8 cellular contexts compared by ENCODE assay signal in the genomic region with DNA sequence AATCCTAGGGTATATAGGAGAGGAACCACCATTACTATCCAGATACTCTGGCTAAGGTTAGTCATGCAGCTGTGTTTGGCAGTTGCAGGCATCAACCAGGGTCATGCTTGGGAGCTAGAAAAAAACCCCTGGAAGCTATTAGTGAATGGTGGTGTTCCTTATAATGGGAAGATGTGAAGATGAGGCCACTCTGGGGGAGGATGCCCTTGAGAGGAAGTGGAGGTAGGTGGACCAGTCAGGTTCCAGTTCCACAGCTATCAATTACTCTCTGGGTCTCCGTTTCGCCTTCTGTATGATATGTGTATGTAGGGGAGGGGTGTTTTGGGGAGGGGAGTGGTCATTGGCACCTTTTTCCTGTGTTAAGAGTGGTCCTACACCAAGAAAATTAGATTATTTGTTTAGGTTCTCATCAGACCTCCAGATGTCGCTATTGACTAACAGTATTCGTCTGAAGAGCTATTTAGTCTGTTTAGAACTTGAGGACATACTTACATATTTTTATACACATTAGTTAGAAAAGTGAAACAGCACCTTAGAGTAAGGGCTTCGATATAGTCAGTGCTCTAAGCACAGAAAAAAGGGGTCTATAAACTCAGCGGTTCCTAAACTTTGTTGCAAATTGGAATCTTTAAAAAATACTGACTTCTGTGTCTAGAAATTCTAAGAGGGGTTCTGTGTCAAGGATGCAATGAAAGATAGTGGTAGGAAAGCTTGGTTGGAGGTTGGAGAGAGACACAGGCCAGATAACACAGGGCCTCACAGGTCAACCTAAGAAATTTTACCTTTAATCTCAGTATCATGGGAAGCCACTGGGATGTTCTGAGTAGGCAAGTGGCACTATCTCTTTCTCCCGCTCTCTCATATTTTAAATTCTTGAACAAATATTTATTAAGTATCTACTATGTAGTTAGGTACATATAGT. TPM values are rescaled to one million over a fixed set of nuclear protein-coding genes. Genes with fewer than 3 reads are reported as not detected.
DNase-seq lines count a peak whose midpoint lies in the region; ATAC-seq, FAIRE-seq and TF ChIP-seq lines count a peak whose summit lies in the region.

No MANE protein-coding gene starts in this region.

- no peak overlapping the region; the same call in 1 of the 2 replicates for H3K14ac ChIP-seq in IMR-90 (replicated peaks; ENCODE audit: low read depth, low read length)

- POLR2A ChIA-PET in CD8-positive, alpha-beta T cell (lab: Charles Lee): interaction anchor here (0.8 to 1.4 kb wide), 4 partner anchors 9 to 157 kb away, joined by 3 to 9 read pairs (median 4); partner anchors contain the start of gene HPS3
- POLR2A ChIA-PET in IMR-90 (lab: Charles Lee; ENCODE audit: unreplicated experiment): no interaction called here

- no peak for TF ChIP-seq POLR2A in IMR-90 (IDR thresholded peaks at IDR 0.05; ENCODE audit: low read depth, low read length)
- no peak for TF ChIP-seq POLR2A in upper lobe of left lung (IDR thresholded peaks at IDR 0.05)

- no peaks in the 10 kb centered on the region for H3K36me3 ChIP-seq in CD8-positive, alpha-beta T cell (ENCODE audit: insufficient read depth, low read length)
- H3K36me3 ChIP-seq in IMR-90 (ENCODE audit: control insufficient read depth, insufficient read depth, low read length) (no peaks in the 10 kb centered on the region), upper lobe of left lung (no peaks in the 10 kb centered on the region)

- no peaks in the 10 kb centered on the region for H3K9me3 ChIP-seq in CD8-positive, alpha-beta T cell (ENCODE audit: low read length)
- H3K9me3 ChIP-seq in IMR-90 (ENCODE audit: control insufficient read depth, insufficient read depth, low read length) (no peaks in the 10 kb centered on the region), upper lobe of left lung (no peaks in the 10 kb centered on the region)

- no peaks in the 10 kb centered on the region for H3K79me1 ChIP-seq in IMR-90 (ENCODE audit: low read depth in 1 of 2, low read length in 2 of 2)

- CTCF ChIA-PET in CD8-positive, alpha-beta T cell (lab: Charles Lee): interaction anchor here (0.6 to 6.8 kb wide), 34 partner anchors 8 to 688 kb away, joined by 3 to 125 read pairs (median 4); partner anchors contain the start of gene HPS3
- CTCF ChIA-PET in IMR-90 (lab: Yijun Ruan, JAX): interaction anchor here (0.6 to 1.7 kb wide), 14 partner anchors 9 to 366 kb away, joined by 3 to 8 read pairs (median 3); partner anchors contain the start of genes HPS3 and TM4SF18

- H3K27ac Mint-ChIP-seq in CD8-positive, alpha-beta T cell: no peak overlapping the region

- H3K4me1 Mint-ChIP-seq in CD8-positive, alpha-beta T cell (ENCODE audit: low read depth): no peaks in the 10 kb centered on the region

- H2AK9ac ChIP-seq in IMR-90 (replicated peaks; ENCODE audit: low read depth, low read length, poor library complexity): no peak overlapping the region

- H3K27me3 ChIP-seq in CD8-positive, alpha-beta T cell (ENCODE audit: insufficient read depth, low read length): no peaks in the 10 kb centered on the region
- H3K27me3 ChIP-seq in IMR-90 (ENCODE audit: control insufficient read depth, insufficient read depth, low read length) (no peaks in the 10 kb centered on the region), upper lobe of left lung (no peaks in the 10 kb centered on the region)

- peak overlapping the region; percentile 68; the same call in 1 of the 2 replicates for H4K91ac ChIP-seq in IMR-90 (ENCODE audit: insufficient read depth, low read depth, low read length)

- H2BK15ac ChIP-seq in IMR-90 (ENCODE audit: low read depth, low read length): peak overlapping the region; percentile 72; the same call in 1 of the 3 replicates

- H2BK5ac ChIP-seq in IMR-90 (ENCODE audit: low read depth, low read length, poor library complexity, severe bottlenecking): peak overlapping the region; percentile 41

- no peak overlapping the region for H3K9ac ChIP-seq in IMR-90 (ENCODE audit: low read depth, low read length)

- H4K8ac ChIP-seq in IMR-90 (ENCODE audit: low read depth in 2 of 2, low read length in 2 of 2): peak overlapping the region in 1 of 2 experiments; percentile 81; a peak in 2 of 4 replicates

- H4K5ac ChIP-seq in IMR-90 (ENCODE audit: low read depth, low read length): no peak overlapping the region

- no peak overlapping the region for H3K27ac ChIP-seq in CD8-positive, alpha-beta T cell (ENCODE audit: low read depth, low read length)
- no peak overlapping the region for H3K27ac ChIP-seq in IMR-90 (ENCODE audit: insufficient read depth, low read length)
- H3K27ac ChIP-seq in upper lobe of left lung: no peak overlapping the region

- no peaks in the 10 kb centered on the region for H3K4me1 ChIP-seq in CD8-positive, alpha-beta T cell (ENCODE audit: insufficient read depth, low read length)
- H3K4me1 ChIP-seq in IMR-90 (ENCODE audit: control insufficient read depth, insufficient read depth, low read length) (no peaks in the 10 kb centered on the region), upper lobe of left lung (no peaks in the 10 kb centered on the region)

- TF ChIP-seq CTCF in CD8-positive, alpha-beta T cell (IDR thresholded peaks at IDR 0.05): peak; percentile 71
- TF ChIP-seq CTCF in IMR-90 (conservative IDR thresholded peaks at IDR 0.05; ENCODE audit: low read depth, low read length): peak; percentile 79
- peak; percentile 48 for TF ChIP-seq CTCF in cardiac fibroblast (IDR thresholded peaks at IDR 0.05; ENCODE audit: low read depth, low read length)
- TF ChIP-seq CTCF in upper lobe of left lung (IDR thresholded peaks at IDR 0.05): peak; percentile 42 to 72 (median 59)

- peak; percentile 85 for FAIRE-seq in GM19239 (lab: Jason Lieb, UNC)

- no peaks in the 10 kb centered on the region for H4K20me1 ChIP-seq in IMR-90 (ENCODE audit: insufficient read depth, low read length)

- ATAC-seq in CD8-positive, alpha-beta T cell: peak; percentile 81
- ATAC-seq in IMR-90 (ENCODE audit: low read depth) (peak; percentile 85), upper lobe of left lung (ENCODE audit: low FRiP score in 2 of 2) (peak; percentile 50 to 89)

- no peaks in the 10 kb centered on the region for H3K9me1 ChIP-seq in IMR-90 (ENCODE audit: insufficient read depth, low read length)

- no CpG with 5 or more reads among the region's 7 CpGs for WGBS in IMR-90 (ENCODE audit: extremely low coverage in 2 of 2, insufficient read length in 1 of 2), 2 experiments
- 17 to 19% methylated on average over 7 of the region's 7 CpGs for WGBS in upper lobe of left lung, 2 donors

- H3K56ac ChIP-seq in IMR-90 (ENCODE audit: extremely low read depth, insufficient read depth, low read length): no peak overlapping the region

- no peaks in the 10 kb centered on the region for H3K9me3 Mint-ChIP-seq in CD8-positive, alpha-beta T cell

- no peak overlapping the region for H3K4me3 Mint-ChIP-seq in CD8-positive, alpha-beta T cell

- no peak overlapping the region for H3K4me3 ChIP-seq in CD8-positive, alpha-beta T cell (ENCODE audit: low read depth, low read length)
- no peak overlapping the region for H3K4me3 ChIP-seq in IMR-90 (ENCODE audit: insufficient read depth, low read depth, low read length)
- no peak overlapping the region for H3K4me3 ChIP-seq in cardiac fibroblast (replicated peaks in 1 of 2; ENCODE audit: low read depth in 2 of 2, low read length in 2 of 2)
- H3K4me3 ChIP-seq in upper lobe of left lung: no peak overlapping the region

- peak; percentile 86 for TF ChIP-seq RAD21 in IMR-90 (IDR thresholded peaks at IDR 0.05; ENCODE audit: low read length)

- BruUV-seq in IMR-90 (replicated peaks; lab: Mats Ljungman, UMichigan): no TSS peak

- H3K4ac ChIP-seq in IMR-90 (ENCODE audit: low read depth, low read length): 0 out of 2 replicates have a peak overlapping the region, but pooled peaks have one; percentile 33

- peaks cover 7% of the 10 kb centered on the region for H3K27me3 Mint-ChIP-seq in CD8-positive, alpha-beta T cell (ENCODE audit: low read depth)

- no peak overlapping the region for H2AFZ ChIP-seq in IMR-90 (replicated peaks; ENCODE audit: low read length, poor library complexity)

- peak overlapping the region; percentile 76; the same call in 1 of the 2 replicates for H2BK120ac ChIP-seq in IMR-90 (ENCODE audit: low read depth, low read length)

- H3K18ac ChIP-seq in IMR-90 (ENCODE audit: low read depth, low read length): peak overlapping the region; percentile 54; the same call in 1 of the 2 replicates

- dilution Hi-C loops in IMR-90 (cut with HindIII; ENCODE audit: low sequenced_read_pairs, unreplicated experiment): no loop called here

- no peak for TF ChIP-seq EP300 in upper lobe of left lung (IDR thresholded peaks at IDR 0.05)

- peak overlapping the region; percentile 56 for H2AK5ac ChIP-seq in IMR-90 (ENCODE audit: low read depth, low read length)

- H3K36me3 Mint-ChIP-seq in CD8-positive, alpha-beta T cell: no peaks in the 10 kb centered on the region

- no peak overlapping the region for H3K23ac ChIP-seq in IMR-90 (ENCODE audit: low read depth, low read length)

- in situ Hi-C loops in IMR-90 (cut with MboI; ENCODE audit: low sequenced_read_pairs): loop anchor here (25.0 kb wide), 1 partner anchor 592 kb away; no protein-coding TSS in a partner anchor

- peak in 1 of 7 experiments; percentile 15 for DNase-seq in CD8-positive, alpha-beta T cell
- DNase-seq in GM19239 (ENCODE audit: insufficient read length, low spot score): peak; percentile 23
- peak; percentile 76 for DNase-seq in IMR-90
- DNase-seq in NOMO-1 treated with dmso at 0.1 percent for 144 hours (lab: John Stamatoyannopoulos, UW; ENCODE audit: unreplicated experiment): peak; percentile 21
- DNase-seq in cardiac fibroblast (ENCODE audit: low read depth in 2 of 2): peak; percentile 85
- peak; percentile 78 for DNase-seq in left kidney (ENCODE audit: low read depth, low spot score)
- DNase-seq in upper lobe of left lung: no peak
- DNase-seq in GM19238 (ENCODE audit: insufficient read length, low spot score): no peak

- H2BK20ac ChIP-seq in IMR-90 (ENCODE audit: low read depth, low read length): peak overlapping the region; percentile 81

- intact Hi-C loops in CD8-positive, alpha-beta T cell (cut with DNase I, micrococcal nuclease): loop anchor here (1.0 to 10.0 kb wide), 8 partner anchors 37 to 1102 kb away; no protein-coding TSS in a partner anchor
- intact Hi-C loops in IMR-90 (cut with micrococcal nuclease): loop anchor here (1.0 to 2.0 kb wide), 4 partner anchors 153 to 360 kb away; no protein-coding TSS in a partner anchor

- no peak overlapping the region; the same call in 1 of the 2 replicates for H3K4me2 ChIP-seq in IMR-90 (ENCODE audit: low read depth, low read length)

RNA-seq across cellular contexts. Expression of gene HPS3, which starts 9.1 kb away (rescaled TPM):
- 1 to 10 TPM; 5.8 to 6.4 TPM for total RNA-seq in CD8-positive, alpha-beta T cell
- total RNA-seq in IMR-90 (2012; rRNA removed) (24.2 and 25.6 TPM in 2 replicates), upper lobe of left lung (10 to 100 TPM; 13.4 to 29.8 (median 17.8) TPM)
- 12.8 and 15.2 TPM in 2 replicates for polyA plus RNA-seq in IMR-90 (2012; rRNA removed)
- polyA plus RNA-seq in IMR-90 (2012; cell fraction: cytosol; rRNA removed): 5.1 and 6.9 TPM in 2 replicates
- polyA plus RNA-seq in IMR-90 (2012; cell fraction: nucleus; rRNA removed; ENCODE audit: low replicate concordance): 4.2 and 12.3 TPM in 2 replicates

RNA-seq across cellular contexts. Expression of gene HLTF, which starts 34.0 kb away (rescaled TPM):
- total RNA-seq in CD8-positive, alpha-beta T cell: 1 to 10 TPM; 4.6 to 6.3 TPM
- 39.1 and 48.0 TPM in 2 replicates for total RNA-seq in IMR-90 (2012; rRNA removed)
- 10.5 and 12.6 TPM in 2 replicates for polyA plus RNA-seq in IMR-90 (2012; rRNA removed)
- 6.1 and 8.6 TPM in 2 replicates for polyA plus RNA-seq in IMR-90 (2012; cell fraction: cytosol; rRNA removed)
- polyA plus RNA-seq in IMR-90 (2012; cell fraction: nucleus; rRNA removed; ENCODE audit: low replicate concordance): 8.2 and 18.6 TPM in 2 replicates
- total RNA-seq in upper lobe of left lung: 10 to 100 TPM; 14.1 to 26.2 (median 19.0) TPM

Comparison
In these comparisons a context has a peak if more than half of its experiments do, and no peak if none do; other contexts are left out.
1. DNase-seq: peak in GM19239 (single experiment), IMR-90 (single experiment), NOMO-1 treated with dmso at 0.1 percent for 144 hours (single experiment), cardiac fibroblast (2 of 2) and left kidney (single experiment); none in upper lobe of left lung (0 of 2) and GM19238 (single experiment).
2. Peak in every context shown above with its lines, with median percentiles within 50 percentile points of each other: ATAC-seq and CTCF ChIP-seq.